In the genomic region with DNA sequence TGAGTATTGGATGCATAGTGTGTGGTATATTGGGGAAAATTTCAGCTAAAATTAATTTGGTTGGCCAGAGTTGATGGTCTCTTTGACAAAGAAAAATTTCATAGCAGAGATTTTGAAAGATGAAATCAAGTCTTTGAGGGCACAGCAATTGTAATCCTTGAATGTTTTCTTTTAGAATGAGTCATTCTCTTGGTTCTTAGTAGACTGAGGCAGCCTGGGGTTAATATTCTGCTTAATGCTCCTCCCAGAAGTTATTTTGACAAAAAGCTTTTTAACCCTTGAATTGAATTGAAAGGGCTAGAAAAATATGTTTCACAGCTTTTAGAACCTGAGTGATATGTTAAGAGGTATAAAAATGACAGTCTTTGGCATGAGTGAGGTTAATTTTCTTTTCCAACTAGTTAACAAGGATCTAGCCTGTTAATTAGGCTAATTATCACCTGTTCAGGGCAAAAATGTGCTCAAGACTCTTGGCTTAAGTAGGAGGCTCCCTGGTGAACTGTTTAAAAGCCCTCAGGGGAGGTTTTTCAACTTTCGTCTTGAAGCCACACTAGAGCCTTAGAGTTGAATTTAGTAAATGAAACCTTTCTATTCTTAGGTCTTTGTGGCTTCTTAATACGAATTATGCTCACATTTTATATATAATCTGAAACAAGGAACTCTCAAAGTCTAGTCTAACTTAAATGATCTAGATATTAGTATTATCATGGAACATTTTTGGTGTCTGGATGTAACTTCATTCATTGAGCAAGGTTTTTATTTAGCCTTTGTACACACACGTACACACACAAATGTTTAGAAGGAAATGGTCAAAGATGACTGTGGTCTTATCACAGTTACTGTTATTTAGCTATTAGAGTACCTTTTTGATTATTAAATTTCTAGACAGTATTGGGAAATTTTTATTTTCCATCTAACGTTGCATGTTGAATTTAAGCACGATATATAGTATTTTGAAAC, we compare ENCODE assay signal across 13 cellular contexts.
DNase-seq lines count a peak whose midpoint lies in the region; ATAC-seq, FAIRE-seq and TF ChIP-seq lines count a peak whose summit lies in the region.
"Had no signal": no experiment of that assay in that cellular context is flagged by ENCODE, and none has a peak within 500 bp of the region (broad histone marks: within the 10 kb centered on the region; RNA-seq: fewer than 3 reads in every experiment).

No MANE protein-coding gene starts in this region.

- H3K4me3 ChIP-seq in GM12878 (no peak overlapping the region), thyroid gland (replicated peaks in 1 of 3) (no peak overlapping the region)
- H3K4me3 ChIP-seq: hepatocyte had no signal

- peak overlapping the region; percentile 0; the same call in 1 of the 2 replicates for H3K9ac ChIP-seq in GM12878 (ENCODE audit: control insufficient read depth, insufficient read depth, low read length)

- ATAC-seq in GM21367 (IDR thresholded peaks at IDR 0.05; ENCODE audit: unreplicated experiment) (peak; percentile 93), HG03103 (IDR thresholded peaks at IDR 0.05; ENCODE audit: low read depth, unreplicated experiment) (peak; percentile 85), GM12878 (peak; percentile 94)
- no peak for ATAC-seq in activated CD4-positive, CD25-positive, alpha-beta regulatory T cell treated with anti-CD3 and anti-CD28 coated beads, Interleukin-2, amount 50 U/mL, for 24 hours

- no peaks in the 10 kb centered on the region for H4K20me1 ChIP-seq in GM12878 (ENCODE audit: control insufficient read depth, insufficient read depth)

- SMC1A ChIA-PET in GM12878 (lab: Charles Lee; ENCODE audit: uncharacterized antibody, unreplicated experiment) = interaction anchor here (0.9 to 3.7 kb wide), 24 partner anchors 8 to 272 kb away, joined by 3 to 26 read pairs (median 4); partner anchors contain the start of gene ZNF407

- no peaks in the 10 kb centered on the region for H3K79me2 ChIP-seq in GM12878 (ENCODE audit: control insufficient read depth, insufficient read depth, low read length)
- H3K79me2 ChIP-seq: hepatocyte had no signal

- peak; percentile 77 for FAIRE-seq in GM12892 (lab: Jason Lieb, UNC)
- FAIRE-seq in GM12878 (lab: Jason Lieb, UNC) = peak; percentile 81
- FAIRE-seq: HTR-8/SVneo had no signal

- H3K4me2 ChIP-seq in GM12878 (ENCODE audit: control insufficient read depth, insufficient read depth) = peak overlapping the region; percentile 52
- H3K4me2 ChIP-seq: hepatocyte had no signal

- DNase-seq in GM12892 (ENCODE audit: insufficient read length) (no peak), GM12878 (ENCODE audit: low read depth, low spot score) (peak; percentile 71), head of caudate nucleus (no peak), thyroid gland (no peak)
- no peak for DNase-seq in activated CD4-positive, alpha-beta T cell treated with anti-CD3 and anti-CD28 coated beads for 1 hour
- DNase-seq: activated CD4-positive, alpha-beta memory T cell treated with anti-CD3 and anti-CD28 coated beads for 36 hours; NK-92 treated with Interleukin-12 subunit alpha and Interleukin-12 subunit beta, amount 100 ng/mL, for 24 hours had no signal

- H3K4me1 ChIP-seq in GM12878 (ENCODE audit: control insufficient read depth, insufficient read depth, low read length) (peaks cover 18% of the 10 kb centered on the region), thyroid gland (peaks cover 0 to 2% of the 10 kb centered on the region in 2 donors)

- H3K27ac ChIP-seq in GM12878 (ENCODE audit: control insufficient read depth, insufficient read depth) = peak overlapping the region; percentile 64; the same call in 1 of the 2 replicates
- no peak overlapping the region for H3K27ac ChIP-seq in thyroid gland
- H3K27ac ChIP-seq: hepatocyte, neutrophil had no signal

- peak overlapping the region; percentile 21; the same call in 1 of the 2 replicates for H2AFZ ChIP-seq in GM12878 (ENCODE audit: control insufficient read depth, low read depth, low read length)
- H2AFZ ChIP-seq: hepatocyte had no signal

- WGBS in GM12878 (ENCODE audit: insufficient coverage, insufficient replicate concordance, low lambda C conversion rate, missing lambda C conversion rate) = 20% methylated on average over 5 of the region's 5 CpGs
- 86 to 87% methylated on average over 5 of the region's 5 CpGs for WGBS in thyroid gland, 2 donors

- TF ChIP-seq POLR2A in GM12892 (IDR thresholded peaks at IDR 0.05; ENCODE audit: low read depth, low read length) (no peak), GM12878 (IDR thresholded peaks at IDR 0.05; ENCODE audit: low read depth, low read length) (no peak), thyroid gland (IDR thresholded peaks at IDR 0.05) (no peak)

- CTCF ChIA-PET in GM12878 (lab: Yijun Ruan, JAX) = interaction anchor here (0.7 to 1.6 kb wide), 5 partner anchors 50 to 104 kb away, joined by 3 to 4 read pairs (median 3); no protein-coding TSS in a partner anchor

- intact Hi-C loops in GM12878 (cut with micrococcal nuclease; ENCODE audit: unreplicated experiment) = loop anchor here (5.0 to 10.0 kb wide), 3 partner anchors 63 to 335 kb away; partner anchors contain the start of gene PTGR3
- intact Hi-C loops in head of caudate nucleus (cut with DNase I) = no loop called here
- intact Hi-C loops in thyroid gland (cut with DNase I) = no loop called here

- RAD21 ChIA-PET in GM12878 (lab: Charles Lee; ENCODE audit: unreplicated experiment) = interaction anchor here (0.8 to 3.8 kb wide), 6 partner anchors 62 to 102 kb away, joined by 3 to 16 read pairs (median 5); no protein-coding TSS in a partner anchor

- TF ChIP-seq RAD21 in GM12878 (IDR thresholded peaks at IDR 0.05; ENCODE audit: insufficient read depth, low read depth, low read length) = no peak

- H3K9me3 ChIP-seq in GM12878 (replicated peaks; ENCODE audit: control insufficient read depth, insufficient read depth, low read length) (no peaks in the 10 kb centered on the region), thyroid gland (no peaks in the 10 kb centered on the region)
- H3K9me3 ChIP-seq: neutrophil had no signal

- H3K36me3 ChIP-seq in GM12878 (ENCODE audit: control insufficient read depth in 2 of 2, insufficient read depth in 2 of 2, low read length in 1 of 2) (no peaks in the 10 kb centered on the region), thyroid gland (no peaks in the 10 kb centered on the region)
- H3K36me3 ChIP-seq: neutrophil had no signal

- 0 out of 4 replicates have a peak, but pooled peaks of 1 of the 2 experiments have one; percentile 6 for TF ChIP-seq EP300 in GM12878 (IDR thresholded peaks at IDR 0.05; ENCODE audit: borderline replicate concordance in 1 of 2, control insufficient read depth in 1 of 2, low read depth in 2 of 2, low read length in 2 of 2)

- BruUV-seq in GM12878 (replicated peaks; lab: Mats Ljungman, UMichigan) = no TSS peak

- POLR2A ChIA-PET in GM12878 (lab: Charles Lee) = interaction anchor here (1.3 kb wide), 1 partner anchor 9 kb away, joined by 5 read pairs; no protein-coding TSS in a partner anchor

- H3K27me3 ChIP-seq in GM12878 (replicated peaks in 1 of 2; ENCODE audit: control insufficient read depth in 2 of 2, insufficient read depth in 2 of 2, low read length in 1 of 2) (no peaks in the 10 kb centered on the region), thyroid gland (no peaks in the 10 kb centered on the region)
- H3K27me3 ChIP-seq: hepatocyte, neutrophil had no signal

- in situ Hi-C loops in GM12878 (cut with MboI) = no loop called here

- TF ChIP-seq CTCF in GM12878 (IDR thresholded peaks at IDR 0.05 in 2 of 3, conservative IDR thresholded peaks at IDR 0.05 in 1 of 3; ENCODE audit: control insufficient read depth in 2 of 3, extremely low read depth in 1 of 3, insufficient read depth in 1 of 3, low read depth in 3 of 3, low read length in 3 of 3) (no peak), thyroid gland (IDR thresholded peaks at IDR 0.05) (no peak)

TF ChIP-seq in GM12878, 131 proteins besides CTCF, POLR2A, EP300 and RAD21 (continues in another document):
- TF ChIP-seq SUZ12 (IDR thresholded peaks at IDR 0.05; ENCODE audit: unreplicated experiment) (no peak), CBX5 (IDR thresholded peaks at IDR 0.05; ENCODE audit: low read depth) (no peak), PBX3 (IDR thresholded peaks at IDR 0.05; ENCODE audit: insufficient replicate concordance, low read depth, low read length) (no peak), ZNF384 (IDR thresholded peaks at IDR 0.05; ENCODE audit: borderline replicate concordance, low read depth, low read length) (no peak), BACH1 (IDR thresholded peaks at IDR 0.05; ENCODE audit: borderline replicate concordance) (no peak), POU2F2 (IDR thresholded peaks at IDR 0.05; ENCODE audit: borderline replicate concordance, low read depth, low read length) (no peak), ZNF274 (IDR thresholded peaks at IDR 0.05; ENCODE audit: insufficient read depth, insufficient read length) (no peak), NRF1 (conservative IDR thresholded peaks at IDR 0.05; ENCODE audit: low read depth, low read length) (no peak), LARP7 (IDR thresholded peaks at IDR 0.05) (no peak), TCF12 (IDR thresholded peaks at IDR 0.05; ENCODE audit: low read depth, low read length) (no peak), MXI1 (IDR thresholded peaks at IDR 0.05; ENCODE audit: low read depth, low read length) (peak; percentile 36; the same call in 1 of the 2 replicates), JUND (IDR thresholded peaks at IDR 0.05; ENCODE audit: low read depth, low read length) (no peak), IKZF2 (IDR thresholded peaks at IDR 0.05) (peak; percentile 43 to 54; a peak in 2 of 4 replicates), KDM1A (IDR thresholded peaks at IDR 0.05; ENCODE audit: borderline replicate concordance) (no peak), MEF2B (IDR thresholded peaks at IDR 0.05; ENCODE audit: partially characterized antibody, poor library complexity, severe bottlenecking) (peak; percentile 95), HCFC1 (IDR thresholded peaks at IDR 0.05; ENCODE audit: low read length) (no peak)

Comparison
In these comparisons a context has a peak if more than half of its experiments do, and no peak if none do; other contexts are left out.
1. ATAC-seq: peak in GM21367 (single experiment), HG03103 (single experiment) and GM12878 (single experiment); none in activated CD4-positive, CD25-positive, alpha-beta regulatory T cell treated with anti-CD3 and anti-CD28 coated beads, Interleukin-2, amount 50 U/mL, for 24 hours (0 of 2).